9 cellular contexts compared by ENCODE assay signal in genomic region chr3:66971245-66971644, GRCh38. TPM values are rescaled to one million over a fixed set of nuclear protein-coding genes. Genes with fewer than 3 reads are reported as not detected.
DNase-seq lines count a peak whose midpoint lies in the region; ATAC-seq and TF ChIP-seq lines count a peak whose summit lies in the region.
"Had no signal": no experiment of that assay in that cellular context is flagged by ENCODE, and none has a peak within 500 bp of the region (broad histone marks: within the 10 kb centered on the region; RNA-seq: fewer than 3 reads in every experiment).

No MANE protein-coding gene starts in this region.

- H3K27ac ChIP-seq in SK-N-MC (no peak overlapping the region), WERI-Rb-1 (no peak overlapping the region)

- no peak for ATAC-seq in HG03135 (IDR thresholded peaks at IDR 0.05; ENCODE audit: unreplicated experiment)

- TF ChIP-seq CTCF in WERI-Rb-1 (IDR thresholded peaks at IDR 0.05; ENCODE audit: low read depth, low read length) = no peak

- H3K36me3 Mint-ChIP-seq in activated naive CD4-positive, alpha-beta T cell treated with anti-CD3 and anti-CD28 coated beads, Interleukin-2, amount 50 U/mL, for 24 hours = no peaks in the 10 kb centered on the region
- no peaks in the 10 kb centered on the region for H3K36me3 Mint-ChIP-seq in immature natural killer cell

- H3K9ac ChIP-seq in SK-N-MC (ENCODE audit: insufficient read length) = peak overlapping the region; percentile 11

- H3K4me1 Mint-ChIP-seq in activated naive CD4-positive, alpha-beta T cell treated with anti-CD3 and anti-CD28 coated beads, Interleukin-2, amount 50 U/mL, for 24 hours = peaks cover 15% of the 10 kb centered on the region
- H3K4me1 Mint-ChIP-seq in immature natural killer cell = peaks cover 15 to 21% of the 10 kb centered on the region in 2 donors

- DNase-seq in activated naive CD4-positive, alpha-beta T cell treated with Interleukin-2 at 50 U/mL for 16 hours = no peak
- DNase-seq in SK-N-MC (ENCODE audit: low read depth, low spot score) = no peak
- DNase-seq in immature natural killer cell = no peak
- no peak for DNase-seq in NCI-H2171 (lab: John Stamatoyannopoulos, UW)
- DNase-seq in central memory CD4-positive, alpha-beta T cell = no peak
- no peak for DNase-seq in WERI-Rb-1

- H3K9me3 ChIP-seq in SK-N-MC (ENCODE audit: low read depth, low read length) (no peaks in the 10 kb centered on the region), WERI-Rb-1 (ENCODE audit: severe bottlenecking) (no peaks in the 10 kb centered on the region)

- H3K27me3 ChIP-seq in WERI-Rb-1 (ENCODE audit: insufficient read depth, low read depth, severe bottlenecking) = no peaks in the 10 kb centered on the region

- no peaks in the 10 kb centered on the region for H3K36me3 ChIP-seq in SK-N-MC (ENCODE audit: insufficient read depth, low read length)
- H3K36me3 ChIP-seq in WERI-Rb-1 = no peaks in the 10 kb centered on the region

- H3K4me3 ChIP-seq in SK-N-MC = no peak overlapping the region
- no peak overlapping the region for H3K4me3 ChIP-seq in WERI-Rb-1 (ENCODE audit: low read depth, low read length)

- peaks cover 2% of the 10 kb centered on the region for H3K27me3 Mint-ChIP-seq in activated naive CD4-positive, alpha-beta T cell treated with anti-CD3 and anti-CD28 coated beads, Interleukin-2, amount 50 U/mL, for 24 hours
- peaks cover 3 to 4% (median 4%) of the 10 kb centered on the region in 3 donors for H3K27me3 Mint-ChIP-seq in immature natural killer cell (ENCODE audit: low read depth in 3 of 3)

- H3K4me3 Mint-ChIP-seq in activated naive CD4-positive, alpha-beta T cell treated with anti-CD3 and anti-CD28 coated beads, Interleukin-2, amount 50 U/mL, for 24 hours = peak overlapping the region; percentile 84
- H3K4me3 Mint-ChIP-seq in immature natural killer cell = peak overlapping the region; percentile 68 to 83 (median 76)

- no peaks in the 10 kb centered on the region for H3K9me3 Mint-ChIP-seq in activated naive CD4-positive, alpha-beta T cell treated with anti-CD3 and anti-CD28 coated beads, Interleukin-2, amount 50 U/mL, for 24 hours
- no peaks in the 10 kb centered on the region for H3K9me3 Mint-ChIP-seq in immature natural killer cell
- H3K9me3 Mint-ChIP-seq: dendritic cell treated with granulocyte-macrophage colony-stimulating factor and Interleukin-4, amounts not matched to agents 40 ng/mL and 50 ng/mL, for 4 days had no signal

- peak overlapping the region; percentile 62 for H3K27ac Mint-ChIP-seq in activated naive CD4-positive, alpha-beta T cell treated with anti-CD3 and anti-CD28 coated beads, Interleukin-2, amount 50 U/mL, for 24 hours
- peak overlapping the region in 3 of 6 donors; percentile 22 to 72 (median 70) for H3K27ac Mint-ChIP-seq in immature natural killer cell
- H3K27ac Mint-ChIP-seq: dendritic cell treated with granulocyte-macrophage colony-stimulating factor and Interleukin-4, amounts not matched to agents 40 ng/mL and 50 ng/mL, for 4 days had no signal

RNA-seq across cellular contexts. Expression of gene KBTBD8, which starts 26.9 kb away (rescaled TPM):
- 1 to 10 TPM; 2.8 to 4.0 (median 3.0) TPM for polyA plus RNA-seq in immature natural killer cell
